ENCODE assay signal across 14 cellular contexts in genomic region chr11:19892876-19893275, GRCh38.
"Had no signal": no experiment of that assay in that cellular context is flagged by ENCODE, and none has a peak within 500 bp of the region (broad histone marks: within the 10 kb centered on the region; RNA-seq: fewer than 3 reads in every experiment).

No MANE protein-coding gene starts in this region.

- H3K9me3 ChIP-seq: mucosa of descending colon, neutrophil, testis had no signal

- H3K4me1 ChIP-seq: testis had no signal

- H3K27ac ChIP-seq: neutrophil, testis had no signal

- DNase-seq: activated naive CD4-positive, alpha-beta T cell treated with anti-CD3 and anti-CD28 coated beads, Interleukin-2, amount 50 U/mL, for 16 hours; activated T-cell treated with anti-CD3 and anti-CD28 coated beads, Interleukin-2, amount 50 U/mL, for 1 hour; cortex of kidney; effector memory CD4-positive, alpha-beta T cell; foreskin fibroblast; glutamatergic neuron; left colon; mucosa of descending colon; naive thymus-derived CD8-positive, alpha-beta T cell; retina; stimulated activated CD4-positive, alpha-beta T cell treated with anti-CD3 and anti-CD28 coated beads, Interleukin-4, amount 100 ng/mL, for 4 hours; stimulated activated naive CD8-positive, alpha-beta T cell treated with anti-CD3 and anti-CD28 coated beads, Interleukin-15, amount 100 ng/mL, for 72 hours; testis had no signal

- H3K4me3 ChIP-seq: mucosa of descending colon, testis had no signal

- H3K27me3 ChIP-seq: testis had no signal

- H3K36me3 ChIP-seq: neutrophil had no signal

- ATAC-seq: left colon; mucosa of descending colon; naive thymus-derived CD8-positive, alpha-beta T cell; stimulated activated naive CD8-positive, alpha-beta T cell treated with anti-CD3 and anti-CD28 coated beads, Interleukin-15, amount 100 ng/mL, for 72 hours had no signal
